In genomic region chr12:130247634-130248237, GRCh38 we compare ENCODE assay signal across 26 cellular contexts.
"Had no signal": no experiment of that assay in that cellular context is flagged by ENCODE, and none has a peak within 500 bp of the region (broad histone marks: within the 10 kb centered on the region; RNA-seq: fewer than 3 reads in every experiment).

No MANE protein-coding gene starts in this region.

- H3K4me3 ChIP-seq: dorsolateral prefrontal cortex, gastroesophageal sphincter, heart left ventricle, hepatocyte, lung, smooth muscle cell, suprapubic skin, transverse colon, upper lobe of right lung, vagina had no signal

- H3K27ac ChIP-seq: dorsolateral prefrontal cortex, gastroesophageal sphincter, heart left ventricle, hepatocyte, parathyroid adenoma, suprapubic skin, transverse colon, upper lobe of right lung, vagina had no signal

- H3K9ac ChIP-seq: parathyroid adenoma had no signal

- H3K4me1 ChIP-seq: gastroesophageal sphincter, heart left ventricle, parathyroid adenoma, suprapubic skin, transverse colon, upper lobe of right lung, vagina had no signal

- H3K9me3 ChIP-seq: heart left ventricle, suprapubic skin, transverse colon, upper lobe of right lung, vagina had no signal

- H3K4me2 ChIP-seq: hepatocyte, smooth muscle cell had no signal

- H2AFZ ChIP-seq: hepatocyte, parathyroid adenoma had no signal

- H3K79me2 ChIP-seq: hepatocyte, parathyroid adenoma had no signal

- H3K27me3 ChIP-seq: heart left ventricle, hepatocyte, suprapubic skin, transverse colon, upper lobe of right lung, vagina had no signal

- ATAC-seq: gastroesophageal sphincter; heart left ventricle; left lobe of liver; naive thymus-derived CD4-positive, alpha-beta T cell; sciatic nerve; stimulated activated naive CD8-positive, alpha-beta T cell treated with anti-CD3 and anti-CD28 coated beads, Interleukin-15, amount 100 ng/mL, for 72 hours; upper lobe of right lung had no signal

- H3K36me3 ChIP-seq: gastroesophageal sphincter, heart left ventricle, suprapubic skin, transverse colon, upper lobe of right lung, vagina had no signal

- FAIRE-seq: colon, kidney had no signal

- DNase-seq: dorsolateral prefrontal cortex; effector CD4-positive, alpha-beta T cell; foreskin fibroblast; heart left ventricle; kidney; mesenchymal stem cell; midbrain; naive thymus-derived CD4-positive, alpha-beta T cell; stimulated activated CD4-positive, alpha-beta T cell treated with anti-CD3 and anti-CD28 coated beads, Interleukin-12 subunit alpha, Interleukin-12 subunit beta, amount 100 ng/mL, for 4 hours; stimulated activated CD4-positive, alpha-beta T cell treated with anti-CD3 and anti-CD28 coated beads, Interleukin-1b, Interleukin-23, amount 100 ng/mL, for 48 hours; stimulated activated CD4-positive, alpha-beta T cell treated with anti-CD3 and anti-CD28 coated beads, Interleukin-4, amount 100 ng/mL, for 1 hour; stimulated activated CD8-positive, alpha-beta memory T cell treated with anti-CD3 and anti-CD28 coated beads, Interleukin-4, amount 100 ng/mL, for 48 hours; stimulated activated naive CD4-positive, alpha-beta T cell; stimulated activated naive CD8-positive, alpha-beta T cell treated with anti-CD3 and anti-CD28 coated beads, Interleukin-15, amount 100 ng/mL, for 72 hours; transverse colon; upper lobe of right lung had no signal
